18 cellular contexts compared by ENCODE assay signal in the genomic region with DNA sequence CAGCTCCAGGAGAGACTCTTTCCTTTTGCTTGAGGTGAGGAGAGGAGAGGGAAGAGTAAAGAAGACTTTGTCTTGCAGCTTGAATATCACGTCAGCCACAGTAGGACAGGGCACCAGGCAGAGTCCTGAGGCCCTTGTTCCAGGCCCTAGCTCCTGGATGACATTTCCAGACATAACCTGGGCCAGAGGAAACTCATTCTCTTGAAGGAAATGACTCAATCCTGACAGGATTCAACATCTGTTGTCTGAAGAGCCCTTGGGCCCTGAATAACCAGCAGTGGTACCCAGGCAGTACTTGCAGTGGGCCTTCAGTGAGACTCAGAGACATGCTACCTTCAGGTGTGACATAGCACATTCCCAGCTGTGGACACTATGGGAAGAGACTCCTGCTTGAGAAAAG.
"Had no signal": no experiment of that assay in that cellular context is flagged by ENCODE, and none has a peak within 500 bp of the region (broad histone marks: within the 10 kb centered on the region; RNA-seq: fewer than 3 reads in every experiment).

No MANE protein-coding gene starts in this region.

- ATAC-seq: activated CD8-positive, alpha-beta memory T cell treated with anti-CD3 and anti-CD28 coated beads, Interleukin-2, amount 10 ng/mL, durations not matched to agents 7 days and 5 days; activated T-cell treated with anti-CD3 and anti-CD28 coated beads, Interleukin-2, amount 50 U/mL, for 4 hours; effector memory CD8-positive, alpha-beta T cell; gastrocnemius medialis; WTC11 had no signal

- H3K27me3 ChIP-seq: cardiac muscle cell, gastrocnemius medialis, heart left ventricle, tibial artery had no signal

- DNase-seq: activated CD4-positive, alpha-beta memory T cell treated with anti-CD3 and anti-CD28 coated beads, Interleukin-2, amount 10 ng/mL, durations not matched to agents 7 days and 5 days; activated CD4-positive, alpha-beta T cell treated with anti-CD3 and anti-CD28 coated beads for 48 hours; activated CD8-positive, alpha-beta memory T cell treated with anti-CD3 and anti-CD28 coated beads, Interleukin-2, amount 10 ng/mL, durations not matched to agents 7 days and 5 days; activated effector memory CD4-positive, alpha-beta T cell treated with anti-CD3 and anti-CD28 coated beads, Interleukin-2, amount 50 U/mL, for 16 hours; activated T-cell treated with anti-CD3 and anti-CD28 coated beads, Interleukin-2, amount 50 U/mL, for 4 hours; amniotic stem cell; effector memory CD8-positive, alpha-beta T cell; gastrocnemius medialis; heart left ventricle; left ventricle myocardium inferior; retina; stimulated activated CD4-positive, alpha-beta T cell treated with anti-CD3 and anti-CD28 coated beads, Interleukin-12 subunit alpha, Interleukin-12 subunit beta, amount 100 ng/mL, for 4 hours; stimulated activated CD4-positive, alpha-beta T cell treated with anti-CD3 and anti-CD28 coated beads, Interleukin-1b, Interleukin-23, amount 100 ng/mL, for 48 hours; stimulated activated naive CD4-positive, alpha-beta T cell treated with Interleukin-2 at 50 U/mL for 16 hours; substantia nigra; tibial artery had no signal

- H3K4me1 ChIP-seq: gastrocnemius medialis, tibial artery had no signal

- H3K27ac ChIP-seq: cardiac muscle cell, heart left ventricle, left ventricle myocardium inferior, tibial artery had no signal

- H3K4me3 ChIP-seq: cardiac muscle cell, gastrocnemius medialis, heart left ventricle, left ventricle myocardium inferior, tibial artery had no signal
